Comparison of ENCODE assay signal across 2 cellular contexts in genomic region chr4:154489558-154490260, GRCh38.
TF ChIP-seq lines count a peak whose summit lies in the region.

No MANE protein-coding gene starts in this region.

TF ChIP-seq in SK-N-SH, 30 proteins besides CTCF, POLR2A, EP300 and RAD21 (continued from another document):
- TF ChIP-seq GABPA (IDR thresholded peaks at IDR 0.05; ENCODE audit: low read depth), result no peak
- no peak for TF ChIP-seq CHD2 (IDR thresholded peaks at IDR 0.05; ENCODE audit: low read length, partially characterized antibody)
TF ChIP-seq in SK-N-SH: peak in this region for 0.

TF ChIP-seq in SK-N-SH treated with all-trans-retinoic acid at 6 μM for 48 hours, 23 proteins besides CTCF, POLR2A, EP300 and RAD21 (continued from another document):
- TF ChIP-seq, protein P1, sequence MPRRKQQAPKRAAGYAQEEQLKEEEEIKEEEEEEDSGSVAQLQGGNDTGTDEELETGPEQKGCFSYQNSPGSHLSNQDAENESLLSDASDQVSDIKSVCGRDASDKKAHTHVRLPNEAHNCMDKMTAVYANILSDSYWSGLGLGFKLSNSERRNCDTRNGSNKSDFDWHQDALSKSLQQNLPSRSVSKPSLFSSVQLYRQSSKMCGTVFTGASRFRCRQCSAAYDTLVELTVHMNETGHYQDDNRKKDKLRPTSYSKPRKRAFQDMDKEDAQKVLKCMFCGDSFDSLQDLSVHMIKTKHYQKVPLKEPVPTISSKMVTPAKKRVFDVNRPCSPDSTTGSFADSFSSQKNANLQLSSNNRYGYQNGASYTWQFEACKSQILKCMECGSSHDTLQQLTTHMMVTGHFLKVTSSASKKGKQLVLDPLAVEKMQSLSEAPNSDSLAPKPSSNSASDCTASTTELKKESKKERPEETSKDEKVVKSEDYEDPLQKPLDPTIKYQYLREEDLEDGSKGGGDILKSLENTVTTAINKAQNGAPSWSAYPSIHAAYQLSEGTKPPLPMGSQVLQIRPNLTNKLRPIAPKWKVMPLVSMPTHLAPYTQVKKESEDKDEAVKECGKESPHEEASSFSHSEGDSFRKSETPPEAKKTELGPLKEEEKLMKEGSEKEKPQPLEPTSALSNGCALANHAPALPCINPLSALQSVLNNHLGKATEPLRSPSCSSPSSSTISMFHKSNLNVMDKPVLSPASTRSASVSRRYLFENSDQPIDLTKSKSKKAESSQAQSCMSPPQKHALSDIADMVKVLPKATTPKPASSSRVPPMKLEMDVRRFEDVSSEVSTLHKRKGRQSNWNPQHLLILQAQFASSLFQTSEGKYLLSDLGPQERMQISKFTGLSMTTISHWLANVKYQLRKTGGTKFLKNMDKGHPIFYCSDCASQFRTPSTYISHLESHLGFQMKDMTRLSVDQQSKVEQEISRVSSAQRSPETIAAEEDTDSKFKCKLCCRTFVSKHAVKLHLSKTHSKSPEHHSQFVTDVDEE (CRISPR knock-in tag; IDR thresholded peaks at IDR 0.05), result no peak
- TF ChIP-seq SNAI2 (CRISPR knock-in tag; IDR thresholded peaks at IDR 0.05), result no peak
- no peak for TF ChIP-seq ZNF8 (CRISPR knock-in tag; IDR thresholded peaks at IDR 0.05)
- TF ChIP-seq RARB (CRISPR knock-in tag; IDR thresholded peaks at IDR 0.05), result no peak
- no peak for TF ChIP-seq ARNTL (CRISPR knock-in tag; IDR thresholded peaks at IDR 0.05; ENCODE audit: borderline replicate concordance, low read depth)
- no peak for TF ChIP-seq GLIS3 (CRISPR knock-in tag; IDR thresholded peaks at IDR 0.05)
- no peak for TF ChIP-seq ZFP30 (CRISPR knock-in tag; IDR thresholded peaks at IDR 0.05)
- TF ChIP-seq PPARA (CRISPR knock-in tag; IDR thresholded peaks at IDR 0.05; ENCODE audit: borderline replicate concordance), result no peak
- TF ChIP-seq OSR1 (CRISPR knock-in tag; IDR thresholded peaks at IDR 0.05), result no peak
- no peak for TF ChIP-seq ISL1 (CRISPR knock-in tag; IDR thresholded peaks at IDR 0.05)
- no peak for TF ChIP-seq CSRNP3 (CRISPR knock-in tag; IDR thresholded peaks at IDR 0.05)
- no peak for TF ChIP-seq TCF4 (CRISPR knock-in tag; IDR thresholded peaks at IDR 0.05; ENCODE audit: borderline replicate concordance)
- no peak for TF ChIP-seq CSDC2 (CRISPR knock-in tag; IDR thresholded peaks at IDR 0.05)
- TF ChIP-seq TOX (CRISPR knock-in tag; IDR thresholded peaks at IDR 0.05; ENCODE audit: borderline replicate concordance), result no peak
- TF ChIP-seq BACH2 (CRISPR knock-in tag; IDR thresholded peaks at IDR 0.05; ENCODE audit: borderline replicate concordance), result no peak
- no peak for TF ChIP-seq ZFP3 (CRISPR knock-in tag; IDR thresholded peaks at IDR 0.05)
- no peak for TF ChIP-seq ZNF70 (CRISPR knock-in tag; IDR thresholded peaks at IDR 0.05)
